ENCODE assay signal across 9 cellular contexts in the genomic region with DNA sequence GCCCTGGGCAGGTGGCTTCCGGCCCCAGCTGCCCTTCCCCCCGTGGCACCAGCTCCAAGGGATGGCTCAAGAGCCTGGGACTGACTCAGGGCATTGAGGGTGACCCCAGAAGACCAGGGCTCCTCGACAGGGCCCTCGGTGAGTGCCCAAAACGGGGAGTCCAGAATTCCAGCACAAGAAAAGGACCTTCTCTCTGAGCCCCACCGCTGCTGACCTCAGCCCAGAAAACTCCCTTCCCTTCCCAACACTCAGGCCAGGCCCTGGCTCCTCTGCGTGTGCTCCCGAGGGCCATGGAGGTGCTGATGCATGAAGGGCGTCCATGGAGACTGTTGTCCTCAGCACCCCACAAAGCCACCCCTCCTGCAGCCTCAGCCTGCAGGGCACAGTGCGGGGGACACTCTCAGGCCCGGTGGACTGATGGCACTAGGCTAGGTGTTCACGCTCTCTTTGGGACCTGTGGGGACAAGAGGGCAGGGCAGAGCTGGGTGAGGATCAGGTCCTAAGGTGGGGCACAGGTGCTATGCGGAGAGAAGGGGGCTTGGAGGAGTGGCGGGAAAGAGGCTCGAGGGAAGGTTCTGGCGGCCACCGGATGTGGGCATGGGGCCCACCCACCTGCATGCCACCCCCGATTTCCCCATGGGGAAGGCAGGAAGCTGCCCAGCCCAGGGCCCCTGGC. TPM values are rescaled to one million over a fixed set of nuclear protein-coding genes. Genes with fewer than 3 reads are reported as not detected.
A peak's percentile ranks its signal among the peaks of the same experiment; 100 is the strongest.
DNase-seq lines count a peak whose midpoint lies in the region; ATAC-seq and TF ChIP-seq lines count a peak whose summit lies in the region.
"Had no signal": no experiment of that assay in that cellular context is flagged by ENCODE, and none has a peak within 500 bp of the region (broad histone marks: within the 10 kb centered on the region; RNA-seq: fewer than 3 reads in every experiment).

No MANE protein-coding gene starts in this region.

- H3K9me3 Mint-ChIP-seq in T-cell = no peaks in the 10 kb centered on the region
- H3K9me3 Mint-ChIP-seq in dendritic cell treated with granulocyte-macrophage colony-stimulating factor and Interleukin-4, amounts not matched to agents 40 ng/mL and 50 ng/mL, for 4 days = no peaks in the 10 kb centered on the region

- intact Hi-C loops in dendritic cell treated with granulocyte-macrophage colony-stimulating factor and Interleukin-4, amounts not matched to agents 40 ng/mL and 50 ng/mL, for 4 days (cut with micrococcal nuclease) = no loop called here
- intact Hi-C loops in PC-3 (cut with micrococcal nuclease) = no loop called here

- no peaks in the 10 kb centered on the region for H3K9me2 ChIP-seq in PC-3 (replicated peaks; ENCODE audit: low read length)

- CTCF ChIA-PET in T-cell (lab: Charles Lee) (interaction anchor here (0.7 to 4.6 kb wide), 6 partner anchors 12 to 28 kb away, joined by 3 to 33 read pairs (median 4); a partner anchor contains a TSS), PC-3 (lab: Charles Lee) (no interaction called here)

- peak overlapping the region; percentile 97 for H3K4me3 ChIP-seq in GM12875 (ENCODE audit: low read depth, low read length)
- no peak overlapping the region for H3K4me3 ChIP-seq in PC-3 (ENCODE audit: low read length)

- no peak overlapping the region for H3K9ac ChIP-seq in PC-3 (ENCODE audit: low read length)

- H3K36me3 ChIP-seq in PC-3 (ENCODE audit: low read depth, low read length) = no peaks in the 10 kb centered on the region

- H3K27ac Mint-ChIP-seq in T-cell = peak overlapping the region; percentile 98 to 99
- H3K27ac Mint-ChIP-seq in dendritic cell treated with granulocyte-macrophage colony-stimulating factor and Interleukin-4, amounts not matched to agents 40 ng/mL and 50 ng/mL, for 4 days = peak overlapping the region; percentile 100

- no TSS peak for BruUV-seq in PC-3 (replicated peaks; lab: Mats Ljungman, UMichigan)

- no peak overlapping the region for H2AFZ ChIP-seq in PC-3 (ENCODE audit: low read length)

- peak overlapping the region; percentile 99 to 100 (median 100) for H3K4me3 Mint-ChIP-seq in T-cell
- peak overlapping the region; percentile 98 for H3K4me3 Mint-ChIP-seq in dendritic cell treated with granulocyte-macrophage colony-stimulating factor and Interleukin-4, amounts not matched to agents 40 ng/mL and 50 ng/mL, for 4 days

- peak in 6 of 34 experiments; percentile 20 to 63 (median 28) for DNase-seq in T-cell
- DNase-seq in stimulated activated CD4-positive, alpha-beta T cell treated with anti-CD3 and anti-CD28 coated beads, Interleukin-2, amount 100 ng/mL, for 4 hours (ENCODE audit: low read depth) = peak; percentile 63
- no peak for DNase-seq in NCI-H1092 (lab: John Stamatoyannopoulos, UW)
- DNase-seq in NCI-H526 (lab: John Stamatoyannopoulos, UW) = no peak
- DNase-seq in PC-3 = no peak
- no peak for DNase-seq in cerebellum (ENCODE audit: low spot score)

- H3K4me1 ChIP-seq in PC-3 (ENCODE audit: insufficient read depth, low read length) = peaks cover 6% of the 10 kb centered on the region; the same call in 1 of the 2 replicates

- no peaks in the 10 kb centered on the region for H3K79me2 ChIP-seq in PC-3 (ENCODE audit: low read length)

- H3K27me3 ChIP-seq in PC-3 (ENCODE audit: low read length) = no peaks in the 10 kb centered on the region

- TF ChIP-seq CTCF in GM12875 (IDR thresholded peaks at IDR 0.05; ENCODE audit: borderline replicate concordance, insufficient read depth, low read depth, low read length) (no peak), PC-3 (conservative IDR thresholded peaks at IDR 0.05; ENCODE audit: low read depth, low read length) (no peak)

- no peaks in the 10 kb centered on the region for H4K20me1 ChIP-seq in PC-3 (ENCODE audit: low read length)

- H3K36me3 Mint-ChIP-seq in T-cell = peaks cover 22% of the 10 kb centered on the region
- peaks cover 38% of the 10 kb centered on the region for H3K36me3 Mint-ChIP-seq in dendritic cell treated with granulocyte-macrophage colony-stimulating factor and Interleukin-4, amounts not matched to agents 40 ng/mL and 50 ng/mL, for 4 days (ENCODE audit: low read depth)

- no peak overlapping the region for H3K4me2 ChIP-seq in PC-3 (ENCODE audit: low read length)

- no peak overlapping the region for H3K27ac ChIP-seq in PC-3 (ENCODE audit: low read length)

- ATAC-seq in T-cell (replicated peaks in 1 of 4) = peak in 2 of 4 experiments; percentile 0 to 1
- ATAC-seq in PC-3 = no peak

- H3K27me3 Mint-ChIP-seq in T-cell = no peaks in the 10 kb centered on the region
- H3K27me3 Mint-ChIP-seq in dendritic cell treated with granulocyte-macrophage colony-stimulating factor and Interleukin-4, amounts not matched to agents 40 ng/mL and 50 ng/mL, for 4 days = no peaks in the 10 kb centered on the region

- POLR2A ChIA-PET in T-cell (lab: Charles Lee) = interaction anchor here (0.7 to 3.2 kb wide), 7 partner anchors 9 to 20 kb away, joined by 3 to 23 read pairs (median 4); a partner anchor contains a TSS
- POLR2A ChIA-PET in PC-3 (lab: Charles Lee; ENCODE audit: unreplicated experiment) = no interaction called here

- peaks cover 59 to 77% (median 64%) of the 10 kb centered on the region in 3 donors for H3K4me1 Mint-ChIP-seq in T-cell
- H3K4me1 Mint-ChIP-seq in dendritic cell treated with granulocyte-macrophage colony-stimulating factor and Interleukin-4, amounts not matched to agents 40 ng/mL and 50 ng/mL, for 4 days (ENCODE audit: low read depth) = peaks cover 78% of the 10 kb centered on the region

- H3F3A ChIP-seq in PC-3 (ENCODE audit: low read length, unreplicated experiment) = no peaks in the 10 kb centered on the region

- no peaks in the 10 kb centered on the region for H3K9me3 ChIP-seq in PC-3 (ENCODE audit: low read length)

RNA-seq across cellular contexts. Expression of a gene that starts 4.3 kb away (rescaled TPM):
- 10 to 100 TPM; 15.6 to 62.7 (median 19.9) TPM for total RNA-seq in T-cell
- 4.3 and 8.3 TPM in 2 replicates for total RNA-seq in PC-3 (2014; rRNA removed)
- total RNA-seq in cerebellum = 54.2 TPM
- total RNA-seq: SK-MEL-5 had no signal

RNA-seq across cellular contexts. Expression of a gene that starts 19.1 kb away (rescaled TPM):
- total RNA-seq in T-cell (10 to 100 TPM; 40.5 to 77.3 (median 63.2) TPM), PC-3 (2014; rRNA removed) (100.0 and 116 TPM in 2 replicates), cerebellum (26.7 TPM)

RNA-seq across cellular contexts. Expression of a gene that starts 52.1 kb away (rescaled TPM):
- total RNA-seq in T-cell (1 to 10 TPM in 4 of 5 donors, under 1 TPM in 1; 0.32 to 1.9 (median 1.1) TPM), PC-3 (2014; rRNA removed) (not detected in 2 replicates), cerebellum (2.7 TPM)
- total RNA-seq: SK-MEL-5 had no signal
